In the genomic region with DNA sequence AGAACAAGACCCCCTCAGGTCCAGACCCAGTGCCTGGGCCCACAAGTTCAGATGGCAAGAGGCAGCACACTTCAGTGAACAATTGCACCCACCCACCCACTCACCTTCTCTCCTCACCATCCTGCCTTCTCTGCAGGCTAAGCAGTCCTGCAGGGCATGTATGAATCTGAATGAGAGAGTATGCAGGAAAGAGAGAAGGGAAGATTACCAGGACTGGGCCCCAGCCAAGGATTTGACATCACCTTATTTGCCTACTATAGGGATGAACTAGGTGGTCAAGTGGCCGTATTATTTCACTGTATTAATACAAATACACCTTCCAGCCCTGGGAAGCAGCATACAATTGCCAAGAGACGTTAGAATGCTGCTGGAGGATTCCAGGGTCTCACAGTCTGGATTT, we compare ENCODE assay signal across 13 cellular contexts. TPM values are rescaled to one million over a fixed set of nuclear protein-coding genes. Genes with fewer than 3 reads are reported as not detected.
DNase-seq lines count a peak whose midpoint lies in the region; ATAC-seq and TF ChIP-seq lines count a peak whose summit lies in the region.
"Had no signal": no experiment of that assay in that cellular context is flagged by ENCODE, and none has a peak within 500 bp of the region (broad histone marks: within the 10 kb centered on the region; RNA-seq: fewer than 3 reads in every experiment).

No MANE protein-coding gene starts in this region.

- H3K4me3 ChIP-seq in endodermal cell (ENCODE audit: low read length) (no peak overlapping the region), rectal smooth muscle tissue (ENCODE audit: low read length) (peak overlapping the region; percentile 98)

- H3K27ac ChIP-seq in endodermal cell (ENCODE audit: low read depth, low read length), result no peak overlapping the region
- H3K27ac ChIP-seq in rectal smooth muscle tissue (ENCODE audit: low read depth, low read length), result peak overlapping the region; percentile 94

- no peak overlapping the region for H3K27ac Mint-ChIP-seq in activated T-cell treated with anti-CD3 and anti-CD28 coated beads, Interleukin-2, amount 50 U/mL, for 24 hours
- peak overlapping the region in 1 of 2 donors; percentile 81 for H3K27ac Mint-ChIP-seq in T-cell
- H3K27ac Mint-ChIP-seq in endodermal cell, result no peak overlapping the region

- H3K36me3 ChIP-seq in endodermal cell (ENCODE audit: control insufficient read depth, insufficient read depth, low read length) (peaks cover 15% of the 10 kb centered on the region), rectal smooth muscle tissue (ENCODE audit: control insufficient read depth, insufficient read depth, low read length) (no peaks in the 10 kb centered on the region)

- no peak for ATAC-seq in T-cell (replicated peaks in 1 of 4)
- no peak for ATAC-seq in HG02798 (IDR thresholded peaks at IDR 0.05; ENCODE audit: poor library complexity, unreplicated experiment)

- H3K27me3 ChIP-seq in endodermal cell (ENCODE audit: control insufficient read depth, insufficient read depth, low read length, poor library complexity, severe bottlenecking) (peaks cover 13% of the 10 kb centered on the region), rectal smooth muscle tissue (ENCODE audit: control insufficient read depth, insufficient read depth, low read length) (no peaks in the 10 kb centered on the region)

- DNase-seq in activated T-cell treated with anti-CD3 and anti-CD28 coated beads, Interleukin-2, amount 50 U/mL, for 24 hours, result no peak
- no peak for DNase-seq in activated T-cell treated with anti-CD3 and anti-CD28 coated beads, Interleukin-2, amount 50 U/mL, for 48 hours
- DNase-seq in T-cell, result no peak
- no peak for DNase-seq in endodermal cell
- no peak for DNase-seq in SHP77 treated with DMSO at 0.1 percent for 48 hours (lab: John Stamatoyannopoulos, UW)
- no peak for DNase-seq in GM03348 (ENCODE audit: low spot score)
- DNase-seq: DMS 273 treated with DMSO at 0.1 percent for 48 hours, hippocampal formation, left ventricle myocardium superior, occipital lobe, SHP77 had no signal

- peaks cover 37% of the 10 kb centered on the region for H3K9me3 Mint-ChIP-seq in activated T-cell treated with anti-CD3 and anti-CD28 coated beads, Interleukin-2, amount 50 U/mL, for 24 hours
- H3K9me3 Mint-ChIP-seq in T-cell, result peaks cover 13 to 15% (median 14%) of the 10 kb centered on the region in 3 donors
- H3K9me3 Mint-ChIP-seq in endodermal cell, result peaks cover 17% of the 10 kb centered on the region

- peaks cover 53% of the 10 kb centered on the region for H3K36me3 Mint-ChIP-seq in activated T-cell treated with anti-CD3 and anti-CD28 coated beads, Interleukin-2, amount 50 U/mL, for 24 hours (ENCODE audit: low read depth)
- H3K36me3 Mint-ChIP-seq in T-cell, result peaks cover 23% of the 10 kb centered on the region
- H3K36me3 Mint-ChIP-seq in endodermal cell (ENCODE audit: low read depth), result peaks cover 16% of the 10 kb centered on the region

- peaks cover 30% of the 10 kb centered on the region for H3K4me1 Mint-ChIP-seq in activated T-cell treated with anti-CD3 and anti-CD28 coated beads, Interleukin-2, amount 50 U/mL, for 24 hours (ENCODE audit: low read depth)
- H3K4me1 Mint-ChIP-seq in T-cell (peaks cover 32 to 43% (median 33%) of the 10 kb centered on the region in 3 donors), endodermal cell (peaks cover 9% of the 10 kb centered on the region)

- CTCF ChIA-PET in T-cell (lab: Charles Lee), result no interaction called here

- peak overlapping the region; percentile 67 for H3K4me3 Mint-ChIP-seq in activated T-cell treated with anti-CD3 and anti-CD28 coated beads, Interleukin-2, amount 50 U/mL, for 24 hours
- peak overlapping the region; percentile 65 to 80 (median 74) for H3K4me3 Mint-ChIP-seq in T-cell
- H3K4me3 Mint-ChIP-seq in endodermal cell, result peak overlapping the region; percentile 53

- no peaks in the 10 kb centered on the region for H3K27me3 Mint-ChIP-seq in activated T-cell treated with anti-CD3 and anti-CD28 coated beads, Interleukin-2, amount 50 U/mL, for 24 hours
- no peaks in the 10 kb centered on the region for H3K27me3 Mint-ChIP-seq in T-cell
- peaks cover 18% of the 10 kb centered on the region for H3K27me3 Mint-ChIP-seq in endodermal cell (ENCODE audit: insufficient read depth)

- POLR2A ChIA-PET in T-cell (lab: Charles Lee), result no interaction called here

- WGBS in endodermal cell (ENCODE audit: insufficient coverage in 1 of 2, insufficient read length in 1 of 2), 2 experiments, result 86 to 87% methylated on average over 2 of the region's 2 CpGs

- H3K4me1 ChIP-seq in endodermal cell (ENCODE audit: control insufficient read depth, insufficient read depth, low read length) (no peaks in the 10 kb centered on the region), rectal smooth muscle tissue (ENCODE audit: control insufficient read depth, insufficient read depth, low read length) (peaks cover 9% of the 10 kb centered on the region)

- peaks cover 22% of the 10 kb centered on the region for H3K9me3 ChIP-seq in endodermal cell (ENCODE audit: control insufficient read depth, low read length)

- H3K9ac ChIP-seq in endodermal cell (ENCODE audit: extremely low read depth, low read length, poor library complexity, severe bottlenecking) (no peak overlapping the region), rectal smooth muscle tissue (ENCODE audit: low read length) (no peak overlapping the region)

- no peak for TF ChIP-seq CTCF in endodermal cell (conservative IDR thresholded peaks at IDR 0.05)

RNA-seq across cellular contexts. Expression of gene ZNF141, which starts 2.1 kb away (rescaled TPM):
- total RNA-seq in T-cell, result 10 to 100 TPM; 19.3 to 46.8 (median 40.2) TPM
- 10 to 100 TPM; 42.9 to 43.7 TPM for total RNA-seq in endodermal cell
- polyA plus RNA-seq in endodermal cell (2013, experiment 1 of 2), result 17.6 TPM
- polyA plus RNA-seq in endodermal cell (2013, experiment 2 of 2), result 18.8 TPM

RNA-seq across cellular contexts. Expression of gene ZNF732, which starts 30.2 kb away (rescaled TPM):
- total RNA-seq in T-cell (not detected), endodermal cell (10 to 100 TPM in 1 of 2 donors, 1 to 10 TPM in 1; 8.6 to 23.4 TPM)
- 1.1 TPM for polyA plus RNA-seq in endodermal cell (2013, experiment 1 of 2)
- 1.7 TPM for polyA plus RNA-seq in endodermal cell (2013, experiment 2 of 2)
- total RNA-seq: left ventricle myocardium superior had no signal

Comparison
In these comparisons a context has a peak if more than half of its experiments do, and no peak if none do; other contexts are left out.
1. RNA of gene ZNF732, which starts 30.2 kb away (total RNA-seq): 8.6 to 23.4 TPM in endodermal cell; not detected in T-cell; every median in the first group is over 4 times any median in the second.
2. Peak in every context shown above with its lines, with median percentiles within 50 percentile points of each other: H3K4me3 Mint-ChIP-seq.